ENCODE assay signal across 12 cellular contexts in the genomic region with DNA sequence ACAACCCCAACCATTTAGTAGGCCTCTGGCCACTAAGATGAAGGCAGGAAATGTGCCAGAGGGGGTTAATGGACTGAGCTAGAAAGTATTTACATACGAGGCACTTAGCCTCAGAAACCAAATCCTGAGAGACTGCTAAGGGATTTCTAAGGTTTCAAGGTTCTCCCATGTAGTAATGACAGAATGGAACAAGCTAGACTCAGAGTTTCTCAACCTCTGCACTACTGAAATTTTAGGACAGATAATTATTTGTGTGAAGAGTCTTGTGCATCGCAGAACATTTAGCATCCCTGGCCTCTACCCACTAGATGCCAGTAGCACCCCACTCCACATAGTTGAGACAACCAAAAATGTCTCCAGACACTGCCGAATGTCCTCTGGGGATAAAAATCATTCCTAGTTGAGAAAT. TPM values are rescaled to one million over a fixed set of nuclear protein-coding genes. Genes with fewer than 3 reads are reported as not detected.
DNase-seq lines count a peak whose midpoint lies in the region; ATAC-seq and TF ChIP-seq lines count a peak whose summit lies in the region.
"Had no signal": no experiment of that assay in that cellular context is flagged by ENCODE, and none has a peak within 500 bp of the region (broad histone marks: within the 10 kb centered on the region; RNA-seq: fewer than 3 reads in every experiment).

No MANE protein-coding gene starts in this region.

- peaks cover 46% of the 10 kb centered on the region for H3K4me1 ChIP-seq in left ventricle myocardium inferior

- peak; percentile 28 for TF ChIP-seq CTCF in left ventricle myocardium inferior (IDR thresholded peaks at IDR 0.05; ENCODE audit: borderline replicate concordance)
- TF ChIP-seq CTCF in WTC11 (IDR thresholded peaks at IDR 0.05): no peak

- POLR2A ChIA-PET in WTC11 (lab: Charles Lee): no interaction called here

- H3K36me3 ChIP-seq in left ventricle myocardium inferior: peaks cover 21% of the 10 kb centered on the region

- H3K27me3 ChIP-seq in left ventricle myocardium inferior (ENCODE audit: low read depth): no peaks in the 10 kb centered on the region
- H3K27me3 ChIP-seq: BLaER1 treated with 17β-estradiol and CSF1 and Interleukin-3, amounts not matched to agents 10 nM and 100 nM had no signal

- ATAC-seq in WTC11: peak; percentile 92
- no peak for ATAC-seq in activated naive CD8-positive, alpha-beta T cell treated with anti-CD3 and anti-CD28 coated beads, Interleukin-2, amount 50 U/mL, for 24 hours

- H3K27ac ChIP-seq in left ventricle myocardium inferior (replicated peaks): peak overlapping the region; percentile 35
- H3K27ac ChIP-seq: BLaER1 treated with 17β-estradiol and CSF1 and Interleukin-3, amounts not matched to agents 10 nM and 100 nM; VCaP had no signal

- intact Hi-C loops in left ventricle myocardium inferior (cut with micrococcal nuclease) (no loop called here), cardiac septum (cut with DNase I) (no loop called here)

- peaks cover 17% of the 10 kb centered on the region for H3K36me3 Mint-ChIP-seq in WTC11
- H3K36me3 Mint-ChIP-seq in activated naive CD8-positive, alpha-beta T cell treated with anti-CD3 and anti-CD28 coated beads, Interleukin-2, amount 50 U/mL, for 24 hours (ENCODE audit: low read depth): peaks cover 18% of the 10 kb centered on the region

- peaks cover 26% of the 10 kb centered on the region for H3K4me1 Mint-ChIP-seq in WTC11
- peaks cover 1% of the 10 kb centered on the region for H3K4me1 Mint-ChIP-seq in activated naive CD8-positive, alpha-beta T cell treated with anti-CD3 and anti-CD28 coated beads, Interleukin-2, amount 50 U/mL, for 24 hours

- no peak overlapping the region for H3K4me3 ChIP-seq in left ventricle myocardium inferior
- H3K4me3 ChIP-seq: BLaER1 treated with 17β-estradiol and CSF1 and Interleukin-3, amounts not matched to agents 10 nM and 100 nM had no signal

- H3K9me3 ChIP-seq in left ventricle myocardium inferior (replicated peaks): no peaks in the 10 kb centered on the region

- H3K9me3 Mint-ChIP-seq in WTC11: no peaks in the 10 kb centered on the region
- H3K9me3 Mint-ChIP-seq in activated naive CD8-positive, alpha-beta T cell treated with anti-CD3 and anti-CD28 coated beads, Interleukin-2, amount 50 U/mL, for 24 hours: no peaks in the 10 kb centered on the region
- H3K9me3 Mint-ChIP-seq: activated naive CD4-positive, alpha-beta T cell treated with anti-CD3 and anti-CD28 coated beads, Interleukin-2, amount 10 ng/mL, durations not matched to agents 7 days and 5 days had no signal

- DNase-seq in left ventricle myocardium inferior (no peak), cardiac septum (ENCODE audit: low spot score) (no peak), WTC11 (ENCODE audit: low spot score) (no peak), hepatic stellate cell (ENCODE audit: low spot score) (peak; percentile 31), COLO829 (ENCODE audit: low spot score) (no peak), NCI-H524 (lab: John Stamatoyannopoulos, UW) (no peak), germinal center (ENCODE audit: low spot score) (no peak)
- DNase-seq in activated naive CD8-positive, alpha-beta T cell treated with anti-CD3 and anti-CD28 coated beads, Interleukin-2, amount 50 U/mL, for 24 hours: no peak
- DNase-seq: activated naive CD4-positive, alpha-beta T cell treated with anti-CD3 and anti-CD28 coated beads, Interleukin-2, amount 10 ng/mL, durations not matched to agents 7 days and 5 days; naive B cell had no signal

- H3K27ac Mint-ChIP-seq in WTC11: no peak overlapping the region
- H3K27ac Mint-ChIP-seq in activated naive CD8-positive, alpha-beta T cell treated with anti-CD3 and anti-CD28 coated beads, Interleukin-2, amount 50 U/mL, for 24 hours: no peak overlapping the region
- H3K27ac Mint-ChIP-seq: activated naive CD4-positive, alpha-beta T cell treated with anti-CD3 and anti-CD28 coated beads, Interleukin-2, amount 10 ng/mL, durations not matched to agents 7 days and 5 days had no signal

- H3K27me3 Mint-ChIP-seq in WTC11 (ENCODE audit: low read depth): peaks cover 11% of the 10 kb centered on the region
- H3K27me3 Mint-ChIP-seq in activated naive CD8-positive, alpha-beta T cell treated with anti-CD3 and anti-CD28 coated beads, Interleukin-2, amount 50 U/mL, for 24 hours: no peaks in the 10 kb centered on the region
- H3K27me3 Mint-ChIP-seq: activated naive CD4-positive, alpha-beta T cell treated with anti-CD3 and anti-CD28 coated beads, Interleukin-2, amount 10 ng/mL, durations not matched to agents 7 days and 5 days; naive B cell had no signal

- H3K4me3 Mint-ChIP-seq in WTC11: no peak overlapping the region
- H3K4me3 Mint-ChIP-seq in activated naive CD8-positive, alpha-beta T cell treated with anti-CD3 and anti-CD28 coated beads, Interleukin-2, amount 50 U/mL, for 24 hours: no peak overlapping the region
- H3K4me3 Mint-ChIP-seq: activated naive CD4-positive, alpha-beta T cell treated with anti-CD3 and anti-CD28 coated beads, Interleukin-2, amount 10 ng/mL, durations not matched to agents 7 days and 5 days; naive B cell had no signal

- CTCF ChIA-PET in WTC11 (lab: Charles Lee): interaction anchor here (0.5 to 2.7 kb wide), 10 partner anchors 8 to 103 kb away, joined by 3 to 17 read pairs (median 4); no protein-coding TSS in a partner anchor

TF ChIP-seq in WTC11, 78 proteins besides CTCF, POLR2A, EP300 and RAD21:
- TF ChIP-seq, protein P1, sequence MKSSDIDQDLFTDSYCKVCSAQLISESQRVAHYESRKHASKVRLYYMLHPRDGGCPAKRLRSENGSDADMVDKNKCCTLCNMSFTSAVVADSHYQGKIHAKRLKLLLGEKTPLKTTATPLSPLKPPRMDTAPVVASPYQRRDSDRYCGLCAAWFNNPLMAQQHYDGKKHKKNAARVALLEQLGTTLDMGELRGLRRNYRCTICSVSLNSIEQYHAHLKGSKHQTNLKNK (CRISPR knock-in tag; IDR thresholded peaks at IDR 0.05): no peak
- TF ChIP-seq, protein P2, sequence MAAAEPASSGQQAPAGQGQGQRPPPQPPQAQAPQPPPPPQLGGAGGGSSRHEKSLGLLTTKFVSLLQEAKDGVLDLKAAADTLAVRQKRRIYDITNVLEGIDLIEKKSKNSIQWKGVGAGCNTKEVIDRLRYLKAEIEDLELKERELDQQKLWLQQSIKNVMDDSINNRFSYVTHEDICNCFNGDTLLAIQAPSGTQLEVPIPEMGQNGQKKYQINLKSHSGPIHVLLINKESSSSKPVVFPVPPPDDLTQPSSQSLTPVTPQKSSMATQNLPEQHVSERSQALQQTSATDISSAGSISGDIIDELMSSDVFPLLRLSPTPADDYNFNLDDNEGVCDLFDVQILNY (CRISPR knock-in tag; IDR thresholded peaks at IDR 0.05): no peak
- TF ChIP-seq IRF2 (CRISPR knock-in tag; IDR thresholded peaks at IDR 0.05; ENCODE audit: borderline replicate concordance, low read depth): no peak
- TF ChIP-seq, protein P3, sequence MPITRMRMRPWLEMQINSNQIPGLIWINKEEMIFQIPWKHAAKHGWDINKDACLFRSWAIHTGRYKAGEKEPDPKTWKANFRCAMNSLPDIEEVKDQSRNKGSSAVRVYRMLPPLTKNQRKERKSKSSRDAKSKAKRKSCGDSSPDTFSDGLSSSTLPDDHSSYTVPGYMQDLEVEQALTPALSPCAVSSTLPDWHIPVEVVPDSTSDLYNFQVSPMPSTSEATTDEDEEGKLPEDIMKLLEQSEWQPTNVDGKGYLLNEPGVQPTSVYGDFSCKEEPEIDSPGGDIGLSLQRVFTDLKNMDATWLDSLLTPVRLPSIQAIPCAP (CRISPR knock-in tag; IDR thresholded peaks at IDR 0.05): no peak
- TF ChIP-seq, protein P4, sequence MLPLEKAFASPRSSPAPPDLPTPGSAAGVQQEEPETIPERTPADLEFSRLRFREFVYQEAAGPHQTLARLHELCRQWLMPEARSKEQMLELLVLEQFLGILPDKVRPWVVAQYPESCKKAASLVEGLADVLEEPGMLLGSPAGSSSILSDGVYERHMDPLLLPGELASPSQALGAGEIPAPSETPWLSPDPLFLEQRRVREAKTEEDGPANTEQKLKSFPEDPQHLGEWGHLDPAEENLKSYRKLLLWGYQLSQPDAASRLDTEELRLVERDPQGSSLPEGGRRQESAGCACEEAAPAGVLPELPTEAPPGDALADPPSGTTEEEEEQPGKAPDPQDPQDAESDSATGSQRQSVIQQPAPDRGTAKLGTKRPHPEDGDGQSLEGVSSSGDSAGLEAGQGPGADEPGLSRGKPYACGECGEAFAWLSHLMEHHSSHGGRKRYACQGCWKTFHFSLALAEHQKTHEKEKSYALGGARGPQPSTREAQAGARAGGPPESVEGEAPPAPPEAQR (CRISPR knock-in tag; IDR thresholded peaks at IDR 0.05): no peak

RNA-seq across cellular contexts. Expression of a gene that starts 54.8 kb away (rescaled TPM):
- total RNA-seq in left ventricle myocardium inferior (not detected), cardiac septum (0.27 TPM), WTC11 (2021) (0.62 to 0.85 TPM (median 0.62 TPM) in 3 replicates)
